Comparison of ENCODE assay signal across 19 cellular contexts in genomic region chr5:144103611-144104010, GRCh38.
DNase-seq lines count a peak whose midpoint lies in the region; ATAC-seq, FAIRE-seq and TF ChIP-seq lines count a peak whose summit lies in the region.
"Had no signal": no experiment of that assay in that cellular context is flagged by ENCODE, and none has a peak within 500 bp of the region (broad histone marks: within the 10 kb centered on the region; RNA-seq: fewer than 3 reads in every experiment).

No MANE protein-coding gene starts in this region.

- no peak for ATAC-seq in GM23338
- ATAC-seq: CD8-positive, alpha-beta T cell had no signal

- H3K18ac ChIP-seq in mesenchymal stem cell (ENCODE audit: low read depth in 1 of 2, low read length in 2 of 2): no peak overlapping the region

- H3K4ac ChIP-seq in mesenchymal stem cell (ENCODE audit: low read depth in 1 of 2, low read length in 2 of 2): no peak overlapping the region

- H2AK5ac ChIP-seq in mesenchymal stem cell (ENCODE audit: low read length, severe bottlenecking): no peak overlapping the region

- 82% methylated on average over 3 of the region's 3 CpGs for WGBS in mesenchymal stem cell

- H3K9me3 ChIP-seq in mesenchymal stem cell (ENCODE audit: control insufficient read depth, low read length): no peaks in the 10 kb centered on the region
- H3K9me3 ChIP-seq: BLaER1 treated with 17β-estradiol and CSF1 and Interleukin-3, amounts not matched to agents 10 nM and 100 nM had no signal

- H4K8ac ChIP-seq in mesenchymal stem cell (ENCODE audit: low read length): no peak overlapping the region

- no peaks in the 10 kb centered on the region for H3K79me1 ChIP-seq in mesenchymal stem cell (replicated peaks; ENCODE audit: low read length, poor library complexity, severe bottlenecking)

- no peaks in the 10 kb centered on the region for H4K20me1 ChIP-seq in GM23338 (replicated peaks; ENCODE audit: insufficient read depth)
- H4K20me1 ChIP-seq: BLaER1 treated with 17β-estradiol and CSF1 and Interleukin-3, amounts not matched to agents 10 nM and 100 nM had no signal

- H2AFZ ChIP-seq in GM23338: peak overlapping the region; percentile 69
- no peak overlapping the region for H2AFZ ChIP-seq in mesenchymal stem cell (ENCODE audit: low read depth, low read length)
- H2AFZ ChIP-seq: GM23248 had no signal

- H2BK120ac ChIP-seq in mesenchymal stem cell (ENCODE audit: low read depth, low read length): no peak overlapping the region

- no peak for TF ChIP-seq CTCF in GM23338 (conservative IDR thresholded peaks at IDR 0.05; ENCODE audit: low read depth in 2 of 2)
- no peak for TF ChIP-seq CTCF in VCaP (conservative IDR thresholded peaks at IDR 0.05)
- TF ChIP-seq CTCF in fibroblast of mammary gland (conservative IDR thresholded peaks at IDR 0.05; ENCODE audit: control insufficient read depth, insufficient read depth, low read depth, low read length): no peak
- no peak for TF ChIP-seq CTCF in D721Med (IDR thresholded peaks at IDR 0.05; ENCODE audit: insufficient read depth, missing control alignments)

- FAIRE-seq in D721Med (lab: Jason Lieb, UNC): no peak
- FAIRE-seq: G401.6, H54 had no signal

- H3K27ac Mint-ChIP-seq in GM23338: no peak overlapping the region
- H3K27ac Mint-ChIP-seq: B cell; CD8-positive, alpha-beta T cell had no signal

- H3K9ac ChIP-seq in mesenchymal stem cell (ENCODE audit: low read length): no peak overlapping the region
- H3K9ac ChIP-seq: BLaER1 treated with 17β-estradiol and CSF1 and Interleukin-3, amounts not matched to agents 10 nM and 100 nM; GM23248 had no signal

- no peaks in the 10 kb centered on the region for H3K9me2 ChIP-seq in GM23338 (ENCODE audit: insufficient read depth)

- no peaks in the 10 kb centered on the region for H3K27me3 Mint-ChIP-seq in GM23338 (ENCODE audit: insufficient read depth, low read depth, poor library complexity)

- H3K27ac ChIP-seq in GM23338 (ENCODE audit: low read depth): no peak overlapping the region
- peak overlapping the region; percentile 68 for H3K27ac ChIP-seq in VCaP
- no peak overlapping the region for H3K27ac ChIP-seq in mesenchymal stem cell (ENCODE audit: low read length, poor library complexity, severe bottlenecking)
- H3K27ac ChIP-seq: BLaER1 treated with 17β-estradiol and CSF1 and Interleukin-3, amounts not matched to agents 10 nM and 100 nM; GM23248; HL-60 had no signal

- no peak overlapping the region for H2BK15ac ChIP-seq in mesenchymal stem cell (ENCODE audit: low read depth, poor library complexity, severe bottlenecking)

- no peaks in the 10 kb centered on the region for H3K79me2 ChIP-seq in GM23338 (replicated peaks; ENCODE audit: insufficient read depth)

- no peak overlapping the region for H3K4me3 Mint-ChIP-seq in GM23338
- H3K4me3 Mint-ChIP-seq: B cell; CD8-positive, alpha-beta T cell had no signal

- H3K4me1 ChIP-seq in GM23338 (ENCODE audit: insufficient read depth) (peaks cover 8% of the 10 kb centered on the region; the same call in 1 of the 2 replicates), mesenchymal stem cell (ENCODE audit: control insufficient read depth, insufficient read depth, low read depth, low read length) (no peaks in the 10 kb centered on the region)
- H3K4me1 ChIP-seq: BLaER1 treated with 17β-estradiol and CSF1 and Interleukin-3, amounts not matched to agents 10 nM and 100 nM had no signal

- no peak overlapping the region for H3K14ac ChIP-seq in mesenchymal stem cell (ENCODE audit: low read length in 2 of 2)

- H2BK12ac ChIP-seq in mesenchymal stem cell (ENCODE audit: low read length in 2 of 2): no peak overlapping the region

- no peak overlapping the region for H2BK5ac ChIP-seq in mesenchymal stem cell (ENCODE audit: low read depth, low read length, poor library complexity, severe bottlenecking)

- H3K36me3 Mint-ChIP-seq in GM23338 (ENCODE audit: low read depth): no peaks in the 10 kb centered on the region
- H3K36me3 Mint-ChIP-seq: CD8-positive, alpha-beta T cell had no signal

- no peaks in the 10 kb centered on the region for H3K9me3 Mint-ChIP-seq in GM23338
- H3K9me3 Mint-ChIP-seq: CD8-positive, alpha-beta T cell had no signal

- H3K4me2 ChIP-seq in GM23338: no peak overlapping the region
- no peak overlapping the region for H3K4me2 ChIP-seq in mesenchymal stem cell (ENCODE audit: low read length, poor library complexity, severe bottlenecking)
- H3K4me2 ChIP-seq: BLaER1 treated with 17β-estradiol and CSF1 and Interleukin-3, amounts not matched to agents 10 nM and 100 nM had no signal

- no peak overlapping the region for H4K91ac ChIP-seq in mesenchymal stem cell (ENCODE audit: low read length)

- H3F3A ChIP-seq in GM23338 (replicated peaks; ENCODE audit: low read depth): no peaks in the 10 kb centered on the region

- H3K23ac ChIP-seq in mesenchymal stem cell (ENCODE audit: low read length in 2 of 2): no peak overlapping the region

- DNase-seq in GM23338 (ENCODE audit: low spot score) (no peak), fibroblast of mammary gland (ENCODE audit: low read depth) (peak; percentile 40), putamen (ENCODE audit: low spot score) (peak; percentile 8), mesenchymal stem cell (no peak), NCI-H1092 (lab: John Stamatoyannopoulos, UW) (no peak), NCI-H345 treated with DMSO at 0.1 percent for 48 hours (lab: John Stamatoyannopoulos, UW; ENCODE audit: unreplicated experiment) (no peak), D721Med (ENCODE audit: insufficient read length, low spot score) (no peak)
- DNase-seq: 8988T; Calu3; CD8-positive, alpha-beta T cell; DMS 273 treated with DMSO at 0.1 percent for 48 hours; GM23248; HCEC 1CT had no signal

- H3K36me3 ChIP-seq in GM23338 (ENCODE audit: insufficient read depth) (no peaks in the 10 kb centered on the region), mesenchymal stem cell (ENCODE audit: control insufficient read depth in 1 of 2, insufficient read depth in 2 of 2, low read depth in 1 of 2, low read length in 2 of 2) (no peaks in the 10 kb centered on the region)
- H3K36me3 ChIP-seq: BLaER1 treated with 17β-estradiol and CSF1 and Interleukin-3, amounts not matched to agents 10 nM and 100 nM had no signal

- H3K27me3 ChIP-seq in GM23338 (ENCODE audit: insufficient read depth): no peaks in the 10 kb centered on the region
- no peaks in the 10 kb centered on the region for H3K27me3 ChIP-seq in mesenchymal stem cell (ENCODE audit: control insufficient read depth in 1 of 2, insufficient read depth in 1 of 2, low read length in 2 of 2)
- H3K27me3 ChIP-seq: BLaER1 treated with 17β-estradiol and CSF1 and Interleukin-3, amounts not matched to agents 10 nM and 100 nM had no signal

- H3K4me3 ChIP-seq in GM23338 (no peak overlapping the region), fibroblast of mammary gland (ENCODE audit: control insufficient read depth, low read depth, low read length) (no peak overlapping the region), mesenchymal stem cell (ENCODE audit: insufficient read depth in 1 of 2, low read depth in 1 of 2, low read length in 2 of 2) (no peak overlapping the region)
- H3K4me3 ChIP-seq: BLaER1 treated with 17β-estradiol and CSF1 and Interleukin-3, amounts not matched to agents 10 nM and 100 nM; GM23248 had no signal

- peaks cover 4% of the 10 kb centered on the region; the same call in 1 of the 3 replicates for H3K4me1 Mint-ChIP-seq in GM23338
- H3K4me1 Mint-ChIP-seq: B cell had no signal

TF ChIP-seq in GM23338, 12 proteins besides CTCF, POLR2A, EP300 and RAD21 (continues in another document):
- TF ChIP-seq REST (IDR thresholded peaks at IDR 0.05; ENCODE audit: unreplicated experiment) (no peak), ZNF331 (CRISPR knock-in tag; IDR thresholded peaks at IDR 0.05; ENCODE audit: low read depth) (no peak)

Comparison
In these comparisons a context has a peak if more than half of its experiments do, and no peak if none do; other contexts are left out.
1. DNase-seq: peak in fibroblast of mammary gland (single experiment) and putamen (single experiment); none in GM23338 (single experiment), mesenchymal stem cell (single experiment), NCI-H1092 (single experiment), NCI-H345 treated with DMSO at 0.1 percent for 48 hours (single experiment) and D721Med (single experiment).